In the genomic region with DNA sequence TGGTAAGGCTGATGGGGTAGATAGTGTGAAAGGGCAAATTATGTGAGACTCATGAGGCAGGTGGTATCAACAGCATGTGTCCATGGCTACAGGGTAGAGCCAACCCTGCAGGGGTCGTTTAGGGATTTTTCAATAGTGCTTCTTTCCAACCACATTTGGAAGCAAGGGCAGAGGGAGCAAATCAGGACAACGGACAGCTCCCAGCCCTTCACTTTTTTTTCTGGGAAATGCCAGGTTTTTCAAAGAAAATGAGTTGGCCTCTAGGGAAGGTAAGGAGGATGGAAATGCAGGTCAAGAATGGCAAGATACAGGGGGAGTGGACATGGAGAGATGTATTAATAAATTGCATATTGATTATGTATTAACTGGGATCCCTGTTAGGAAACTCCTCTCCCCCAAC, we compare ENCODE assay signal across 1 cellular context.
TF ChIP-seq lines count a peak whose summit lies in the region.

No MANE protein-coding gene starts in this region.

TF ChIP-seq in H1, 55 proteins besides CTCF, POLR2A, EP300 and RAD21:
- TF ChIP-seq SP4 (IDR thresholded peaks at IDR 0.05; ENCODE audit: low read length): no peak
- 0 out of 4 replicates have a peak, but pooled peaks of 1 of the 2 experiments have one; percentile 47 for TF ChIP-seq SIN3A (conservative IDR thresholded peaks at IDR 0.05 in 1 of 2, IDR thresholded peaks at IDR 0.05 in 1 of 2; ENCODE audit: low read depth in 1 of 2, low read length in 2 of 2)
- TF ChIP-seq TBP (IDR thresholded peaks at IDR 0.05; ENCODE audit: low read depth, low read length): no peak
- no peak for TF ChIP-seq RBBP5 (IDR thresholded peaks at IDR 0.05; ENCODE audit: borderline replicate concordance, low read depth, low read length)
- no peak for TF ChIP-seq SP2 (IDR thresholded peaks at IDR 0.05; ENCODE audit: low read length)
- TF ChIP-seq KDM1A (IDR thresholded peaks at IDR 0.05; ENCODE audit: borderline replicate concordance, low read length): no peak
TF ChIP-seq in H1: peak in this region for 1.
